Comparison of ENCODE assay signal across 18 cellular contexts in genomic region chr17:73976147-73976546, GRCh38.
"Had no signal": no experiment of that assay in that cellular context is flagged by ENCODE, and none has a peak within 500 bp of the region (broad histone marks: within the 10 kb centered on the region; RNA-seq: fewer than 3 reads in every experiment).

No MANE protein-coding gene starts in this region.

- H3K36me3 ChIP-seq: breast epithelium, esophagus muscularis mucosa, gastrocnemius medialis, transverse colon, uterus had no signal

- ATAC-seq: effector memory CD8-positive, alpha-beta T cell; gastrocnemius medialis; stimulated activated memory B cell treated with anti-CD40 and anti-IgM and Interleukin-4, amounts not matched to agents 10 μg/mL and 1 μg/mL and 100 μg/mL, for 72 hours had no signal

- H3K4me3 ChIP-seq: breast epithelium, dorsolateral prefrontal cortex, esophagus muscularis mucosa, gastrocnemius medialis, skin epidermis, transverse colon, uterus had no signal

- H3K9me3 ChIP-seq: breast epithelium, gastrocnemius medialis, transverse colon, uterus had no signal

- DNase-seq: activated CD4-positive, alpha-beta memory T cell treated with anti-CD3 and anti-CD28 coated beads for 36 hours; activated CD4-positive, alpha-beta T cell treated with anti-CD3 and anti-CD28 coated beads for 48 hours; activated naive CD4-positive, alpha-beta T cell treated with Interleukin-2 at 50 U/mL for 16 hours; activated naive CD8-positive, alpha-beta T cell treated with anti-CD3 and anti-CD28 coated beads for 36 hours; activated T-cell treated with anti-CD3 and anti-CD28 coated beads, Interleukin-2, amount 50 U/mL, for 48 hours; effector memory CD8-positive, alpha-beta T cell; gastrocnemius medialis; hippocampal formation; stimulated activated CD4-positive, alpha-beta T cell treated with anti-CD3 and anti-CD28 coated beads, Interleukin-15, amount 100 ng/mL, for 24 hours; T1000; transverse colon; uterus had no signal

- H3K27ac ChIP-seq: breast epithelium, dorsolateral prefrontal cortex, esophagus muscularis mucosa, gastrocnemius medialis, parathyroid adenoma, skin epidermis, transverse colon, uterus had no signal

- H3K4me1 ChIP-seq: breast epithelium, esophagus muscularis mucosa, gastrocnemius medialis, parathyroid adenoma, transverse colon, uterus had no signal

- H3K27me3 ChIP-seq: uterus had no signal
